ENCODE assay signal across 9 cellular contexts in the genomic region with DNA sequence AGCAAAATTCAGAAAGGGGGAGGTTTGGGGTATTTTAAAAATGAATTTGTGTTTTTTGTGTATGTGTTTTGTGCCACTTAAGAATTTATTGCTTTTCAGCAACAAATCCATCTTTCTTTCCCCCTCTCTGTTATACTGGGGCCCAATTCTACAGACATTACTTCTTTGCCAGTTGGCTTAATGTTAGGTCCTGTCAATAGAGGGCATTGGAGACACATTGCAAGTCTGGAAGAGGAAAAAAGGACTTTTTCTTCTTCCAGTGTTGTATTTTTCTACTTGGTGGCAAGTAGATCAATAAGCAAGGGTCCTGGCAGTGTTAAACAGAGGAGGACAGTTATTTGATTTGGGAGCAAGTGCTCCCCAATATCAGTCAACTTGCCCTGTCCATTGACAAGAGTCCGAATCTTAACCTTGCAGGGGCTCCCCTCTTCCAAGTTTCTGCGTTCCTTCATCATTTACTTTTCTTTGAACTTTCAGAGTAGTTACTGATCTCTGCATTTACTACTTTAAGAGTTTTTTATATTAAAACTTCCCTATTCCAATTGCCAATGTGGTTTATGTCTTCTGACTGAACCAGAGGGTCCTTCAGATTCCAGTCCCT. TPM values are rescaled to one million over a fixed set of nuclear protein-coding genes. Genes with fewer than 3 reads are reported as not detected.
A peak's percentile ranks its signal among the peaks of the same experiment; 100 is the strongest.
DNase-seq lines count a peak whose midpoint lies in the region; ATAC-seq, FAIRE-seq and TF ChIP-seq lines count a peak whose summit lies in the region.
"Had no signal": no experiment of that assay in that cellular context is flagged by ENCODE, and none has a peak within 500 bp of the region (broad histone marks: within the 10 kb centered on the region; RNA-seq: fewer than 3 reads in every experiment).

No MANE protein-coding gene starts in this region.

- no peaks in the 10 kb centered on the region; a peak in 1 of 7 replicates for H3K4me1 ChIP-seq in H1 (replicated peaks in 1 of 4; ENCODE audit: control insufficient read depth in 3 of 4, insufficient read depth in 4 of 4, low read length in 3 of 4)

- peaks cover 38% of the 10 kb centered on the region for H3K4me1 Mint-ChIP-seq in activated CD4-positive, alpha-beta T cell treated with anti-CD3 and anti-CD28 coated beads, Interleukin-2, amount 10 ng/mL, durations not matched to agents 7 days and 5 days
- H3K4me1 Mint-ChIP-seq in progenitor cell of endocrine pancreas (ENCODE audit: low read depth) = peaks cover 7% of the 10 kb centered on the region

- H4K5ac ChIP-seq in H1 (ENCODE audit: insufficient read length, low read depth, low read length) = no peak overlapping the region

- H3K27ac Mint-ChIP-seq in activated CD4-positive, alpha-beta T cell treated with anti-CD3 and anti-CD28 coated beads, Interleukin-2, amount 10 ng/mL, durations not matched to agents 7 days and 5 days = no peak overlapping the region
- no peak overlapping the region for H3K27ac Mint-ChIP-seq in progenitor cell of endocrine pancreas

- H3K23me2 ChIP-seq in H1 (ENCODE audit: low read depth, low read length) = no peaks in the 10 kb centered on the region

- no peak overlapping the region for H3K4me3 Mint-ChIP-seq in activated CD4-positive, alpha-beta T cell treated with anti-CD3 and anti-CD28 coated beads, Interleukin-2, amount 10 ng/mL, durations not matched to agents 7 days and 5 days
- no peak overlapping the region for H3K4me3 Mint-ChIP-seq in progenitor cell of endocrine pancreas (ENCODE audit: low read depth)

- peaks cover 4% of the 10 kb centered on the region for H3K9me3 Mint-ChIP-seq in activated CD4-positive, alpha-beta T cell treated with anti-CD3 and anti-CD28 coated beads, Interleukin-2, amount 10 ng/mL, durations not matched to agents 7 days and 5 days
- H3K9me3 Mint-ChIP-seq in progenitor cell of endocrine pancreas (ENCODE audit: low read depth) = peaks cover 5% of the 10 kb centered on the region

- no peak overlapping the region for H2BK5ac ChIP-seq in H1 (ENCODE audit: low read depth, low read length)

- FAIRE-seq in H1 (lab: Jason Lieb, UNC) (peak; percentile 57), RCC 7860 (lab: Jason Lieb, UNC) (no peak)

- H4K8ac ChIP-seq in H1 (ENCODE audit: extremely low read depth, insufficient read depth, low read length) = no peak overlapping the region

- no peak overlapping the region for H3K23ac ChIP-seq in H1 (ENCODE audit: insufficient read length)

- no peak overlapping the region for H3K27ac ChIP-seq in H1 (ENCODE audit: low read depth, low read length)
- H3K27ac ChIP-seq: neutrophil had no signal

- CTCF ChIA-PET in activated CD4-positive, alpha-beta T cell treated with anti-CD3 and anti-CD28 coated beads, Interleukin-2, amount 10 ng/mL, durations not matched to agents 7 days and 5 days (lab: Charles Lee) = interaction anchor here (1.0 to 1.9 kb wide), 2 partner anchors 44 to 48 kb away, joined by 3 to 4 read pairs; no protein-coding TSS in a partner anchor
- CTCF ChIA-PET in H1 (lab: Charles Lee; ENCODE audit: partially characterized antibody) = interaction anchor here (1.0 to 1.1 kb wide), 2 partner anchors 13 to 47 kb away, joined by 4 to 7 read pairs; no protein-coding TSS in a partner anchor

- WGBS in H1 (ENCODE audit: extremely low coverage in 1 of 2, insufficient coverage in 1 of 2, insufficient read length in 1 of 2, insufficient replicate concordance in 2 of 2, low coverage in 1 of 2, low lambda C conversion rate in 2 of 2, missing lambda C conversion rate in 1 of 2), 2 experiments = 83% methylated on average over 2 of the region's 2 CpGs; no CpG with 5 or more reads in 1 of the 2 experiments

- H3K4me3 ChIP-seq in NB4 (ENCODE audit: low read depth, low read length) (no peak overlapping the region), H1 (ENCODE audit: extremely low read depth in 1 of 4, insufficient read depth in 2 of 4, low read depth in 3 of 4, low read length in 4 of 4) (no peak overlapping the region)

- no peak overlapping the region for H4K91ac ChIP-seq in H1 (replicated peaks; ENCODE audit: insufficient read length, low read length)

- no peak for TF ChIP-seq EP300 in H1 (IDR thresholded peaks at IDR 0.05; ENCODE audit: borderline replicate concordance in 1 of 2, low read depth in 2 of 2, low read length in 2 of 2)

- no peak overlapping the region for H3K14ac ChIP-seq in H1 (ENCODE audit: insufficient read length)

- no peak overlapping the region for H2BK20ac ChIP-seq in H1 (ENCODE audit: low read length)

- DNase-seq in activated CD4-positive, alpha-beta T cell treated with anti-CD3 and anti-CD28 coated beads, Interleukin-2, amount 10 ng/mL, durations not matched to agents 7 days and 5 days = peak; percentile 31
- DNase-seq in activated CD4-positive, alpha-beta T cell treated with anti-CD3 and anti-CD28 coated beads for 1 hour = no peak
- peak; percentile 15 for DNase-seq in NB4 (ENCODE audit: low read depth)
- DNase-seq in H1 (ENCODE audit: low read depth in 1 of 2, low spot score in 2 of 2) = peak in 1 of 2 experiments; percentile 33
- DNase-seq in progenitor cell of endocrine pancreas (ENCODE audit: low spot score, unreplicated experiment) = no peak
- no peak for DNase-seq in left cardiac atrium
- no peak for DNase-seq in RCC 7860 (ENCODE audit: low spot score)

- H3K18ac ChIP-seq in H1 (ENCODE audit: extremely low read depth, low read length) = no peak overlapping the region

- peaks cover 10% of the 10 kb centered on the region for H3K36me3 Mint-ChIP-seq in activated CD4-positive, alpha-beta T cell treated with anti-CD3 and anti-CD28 coated beads, Interleukin-2, amount 10 ng/mL, durations not matched to agents 7 days and 5 days (ENCODE audit: low read depth)
- H3K36me3 Mint-ChIP-seq in progenitor cell of endocrine pancreas (ENCODE audit: insufficient read depth) = peaks cover 2% of the 10 kb centered on the region

- no peaks in the 10 kb centered on the region for H3K79me2 ChIP-seq in H1 (ENCODE audit: control insufficient read depth in 1 of 2, insufficient read depth in 2 of 2, low read length in 2 of 2)

- H3K27me3 Mint-ChIP-seq in activated CD4-positive, alpha-beta T cell treated with anti-CD3 and anti-CD28 coated beads, Interleukin-2, amount 10 ng/mL, durations not matched to agents 7 days and 5 days = no peaks in the 10 kb centered on the region
- H3K27me3 Mint-ChIP-seq in progenitor cell of endocrine pancreas = no peaks in the 10 kb centered on the region

- H2AK5ac ChIP-seq in H1 (ENCODE audit: low read depth, low read length) = no peak overlapping the region

- TF ChIP-seq RAD21 in H1 (IDR thresholded peaks at IDR 0.05 in 1 of 2, conservative IDR thresholded peaks at IDR 0.05 in 1 of 2; ENCODE audit: low read depth in 2 of 2, low read length in 2 of 2) = peak; percentile 73 to 80

- TF ChIP-seq POLR2A in NB4 (IDR thresholded peaks at IDR 0.05; ENCODE audit: extremely low read depth, insufficient read length) (no peak), H1 (IDR thresholded peaks at IDR 0.05; ENCODE audit: control extremely low read depth in 1 of 2, low read depth in 2 of 2, low read length in 2 of 2) (no peak)

- POLR2A ChIA-PET in activated CD4-positive, alpha-beta T cell treated with anti-CD3 and anti-CD28 coated beads, Interleukin-2, amount 10 ng/mL, durations not matched to agents 7 days and 5 days (lab: Charles Lee) = no interaction called here
- POLR2A ChIA-PET in H1 (lab: Charles Lee; ENCODE audit: partially characterized antibody) = no interaction called here

- no peak overlapping the region for H3K4me2 ChIP-seq in H1 (ENCODE audit: insufficient read depth in 1 of 2, low read depth in 2 of 2, low read length in 2 of 2)

- H3K27me3 ChIP-seq in H1 (replicated peaks in 1 of 4; ENCODE audit: control insufficient read depth in 3 of 4, extremely low read depth in 1 of 4, insufficient read depth in 3 of 4, low read length in 3 of 4) = no peaks in the 10 kb centered on the region; a peak in 1 of 7 replicates
- H3K27me3 ChIP-seq: neutrophil had no signal

- H3K56ac ChIP-seq in H1 (replicated peaks; ENCODE audit: insufficient read length, low read depth, low read length) = no peak overlapping the region

- intact Hi-C loops in left cardiac atrium (cut with DNase I) = no loop called here

- H2BK15ac ChIP-seq in H1 (ENCODE audit: low read length) = no peak overlapping the region

- no peaks in the 10 kb centered on the region for H3K36me3 ChIP-seq in H1 (ENCODE audit: control insufficient read depth in 2 of 4, insufficient read depth in 4 of 4, low read length in 3 of 4)
- H3K36me3 ChIP-seq: neutrophil had no signal

- ATAC-seq in HG02852 (IDR thresholded peaks at IDR 0.05; ENCODE audit: unreplicated experiment) = no peak
- no peak for ATAC-seq in left cardiac atrium

- no peaks in the 10 kb centered on the region for H4K20me1 ChIP-seq in H1 (replicated peaks in 1 of 2; ENCODE audit: control insufficient read depth in 1 of 2, insufficient read depth in 2 of 2, low read length in 2 of 2)

- H3K4ac ChIP-seq in H1 (replicated peaks; ENCODE audit: insufficient read length, low read depth, low read length) = no peak overlapping the region

- TF ChIP-seq CTCF in NB4 (IDR thresholded peaks at IDR 0.05; ENCODE audit: low read depth, low read length) (peak; percentile 6), H1 (IDR thresholded peaks at IDR 0.05; ENCODE audit: control extremely low read depth in 1 of 3, insufficient read depth in 1 of 3, low read depth in 1 of 3, low read length in 3 of 3) (peak in 2 of 3 experiments; percentile 55 to 63; a peak in 3 of 4 replicates), progenitor cell of endocrine pancreas (IDR thresholded peaks at IDR 0.05; ENCODE audit: unreplicated experiment) (peak; percentile 42)

- peaks cover 0 to 4% of the 10 kb centered on the region in 2 experiments; a peak in 1 of 4 replicates for H3K9me3 ChIP-seq in H1 (ENCODE audit: insufficient read depth in 2 of 2, low read depth in 1 of 2, low read length in 1 of 2)
- H3K9me3 ChIP-seq: neutrophil had no signal

- no peak overlapping the region for H2BK120ac ChIP-seq in H1 (replicated peaks; ENCODE audit: low read depth, low read length)

- no peak overlapping the region for H3K9ac ChIP-seq in H1 (replicated peaks in 1 of 4; ENCODE audit: extremely low read depth in 1 of 4, low read depth in 3 of 4, low read length in 3 of 4)

- H3K79me1 ChIP-seq in H1 (ENCODE audit: low read depth, low read length) = no peaks in the 10 kb centered on the region

- no peak overlapping the region for H2AFZ ChIP-seq in H1 (ENCODE audit: low read length)

- no peak overlapping the region for H2BK12ac ChIP-seq in H1 (ENCODE audit: low read depth, low read length)

RNA-seq across cellular contexts. Expression of a gene that starts 23.4 kb away (rescaled TPM):
- total RNA-seq in activated CD4-positive, alpha-beta T cell treated with anti-CD3 and anti-CD28 coated beads, Interleukin-2, amount 10 ng/mL, durations not matched to agents 7 days and 5 days = 10 to 100 TPM; 46.5 to 49.7 TPM
- total RNA-seq in H1 (2021; fragmentation: NEBNext Ultra II Directional; extraction: Animal tissue kit (Norgen Biotek cat#: 25700)) = not detected in 2 replicates
- not detected in 2 replicates for polyA plus RNA-seq in H1 (2011; rRNA removed)
- polyA plus RNA-seq in H1 (2011; cell fraction: cytosol; rRNA removed) = not detected
- not detected for polyA plus RNA-seq in H1 (2011; cell fraction: nucleus; rRNA removed)
- not detected in 4 replicates for polyA plus RNA-seq in H1 (2012, experiment 1 of 2)
- polyA plus RNA-seq in H1 (2012, experiment 2 of 2) = not detected
- polyA plus RNA-seq in H1 (2013, experiment 1 of 2) = not detected
- polyA plus RNA-seq in H1 (2013, experiment 2 of 2) = not detected
- polyA minus RNA-seq in H1 (2011; rRNA and poly(A)+ RNA removed) = not detected in 2 replicates
- not detected for polyA minus RNA-seq in H1 (2011; cell fraction: cytosol; rRNA and poly(A)+ RNA removed)
- polyA minus RNA-seq in H1 (2011; cell fraction: nucleus; rRNA and poly(A)+ RNA removed) = not detected
- 0.31 and 0.69 TPM in 2 replicates for total RNA-seq in progenitor cell of endocrine pancreas
- total RNA-seq in left cardiac atrium = 1 to 10 TPM in 1 of 2 donors, under 1 TPM in 1; 0.65 to 1.0 TPM

Comparison
In these comparisons a context has a peak if more than half of its experiments do, and no peak if none do; other contexts are left out.
1. DNase-seq: peak in activated CD4-positive, alpha-beta T cell treated with anti-CD3 and anti-CD28 coated beads, Interleukin-2, amount 10 ng/mL, durations not matched to agents 7 days and 5 days (single experiment) and NB4 (single experiment); none in activated CD4-positive, alpha-beta T cell treated with anti-CD3 and anti-CD28 coated beads for 1 hour (single experiment), progenitor cell of endocrine pancreas (single experiment), left cardiac atrium (single experiment) and RCC 7860 (single experiment).
2. CTCF ChIP-seq: peak in every context shown above with its lines; median percentile 59 in H1; 42 in progenitor cell of endocrine pancreas; 6 in NB4.
3. RNA of a gene that starts 23.4 kb away (total RNA-seq): 46.5 to 49.7 TPM in activated CD4-positive, alpha-beta T cell treated with anti-CD3 and anti-CD28 coated beads, Interleukin-2, amount 10 ng/mL, durations not matched to agents 7 days and 5 days; 0.65 to 1.0 TPM in left cardiac atrium, 0.31 to 0.69 TPM in progenitor cell of endocrine pancreas and not detected in H1; every median in the first group is over 10 times any median in the second.